1 cellular context compared by ENCODE assay signal in the genomic region with DNA sequence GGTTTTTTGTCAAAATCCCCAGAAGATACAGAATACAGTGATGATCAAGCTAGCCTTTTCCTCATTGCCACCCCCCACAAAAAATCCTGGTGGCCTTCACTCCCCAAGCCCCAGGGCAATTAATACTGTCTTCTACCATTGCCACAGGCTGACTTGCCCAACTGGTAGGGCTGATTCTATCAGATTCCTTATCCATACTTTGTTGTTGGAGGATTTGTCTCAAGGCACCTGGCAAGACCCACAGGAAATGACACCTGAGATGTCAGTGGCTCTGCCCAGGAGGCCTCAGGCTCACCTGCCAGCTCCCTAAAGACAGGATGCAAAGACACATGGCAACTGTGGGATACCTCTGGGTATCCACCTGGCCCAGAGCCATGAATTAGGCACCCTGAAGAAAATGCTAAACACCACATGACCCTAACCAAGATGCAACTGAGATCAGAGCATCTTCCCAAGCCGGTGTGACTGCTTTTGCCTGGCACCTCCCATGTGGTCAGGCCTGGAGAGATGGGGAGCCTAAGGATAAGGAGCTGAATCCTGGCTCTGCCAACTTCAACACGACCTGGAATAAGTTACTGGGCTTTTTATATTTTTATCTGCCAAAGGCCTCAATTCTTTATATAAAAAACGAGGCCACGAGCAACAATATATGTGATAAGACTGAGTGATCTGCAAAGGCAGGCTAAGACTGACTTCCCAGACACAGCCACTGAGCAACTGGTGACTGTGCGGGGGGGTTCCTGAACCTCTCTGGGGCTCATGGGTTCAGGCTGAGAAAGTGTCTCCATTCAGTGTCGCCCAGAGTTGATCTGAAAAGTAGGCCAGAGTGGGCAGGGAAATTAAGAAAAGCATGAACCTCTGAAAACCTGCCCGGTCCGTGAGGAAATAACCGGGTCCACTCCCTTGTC.
TF ChIP-seq lines count a peak whose summit lies in the region.

No MANE protein-coding gene starts in this region.

TF ChIP-seq in liver, 16 proteins besides CTCF, POLR2A, EP300 and RAD21:
- TF ChIP-seq NR2F2 (IDR thresholded peaks at IDR 0.05): no peak
- TF ChIP-seq JUND (IDR thresholded peaks at IDR 0.05): no peak
- TF ChIP-seq YY1 (IDR thresholded peaks at IDR 0.05): no peak
- TF ChIP-seq EGR1 (IDR thresholded peaks at IDR 0.05; ENCODE audit: low read depth in 2 of 2): no peak
- no peak for TF ChIP-seq HNF4G (IDR thresholded peaks at IDR 0.05)
- no peak for TF ChIP-seq HNF4A (conservative IDR thresholded peaks at IDR 0.05)
- TF ChIP-seq ATF3 (IDR thresholded peaks at IDR 0.05): no peak
- no peak for TF ChIP-seq SP1 (IDR thresholded peaks at IDR 0.05)
- TF ChIP-seq TAF1 (conservative IDR thresholded peaks at IDR 0.05): no peak
- no peak for TF ChIP-seq FOXA2 (IDR thresholded peaks at IDR 0.05)
- no peak for TF ChIP-seq RXRA (IDR thresholded peaks at IDR 0.05)
- TF ChIP-seq REST (IDR thresholded peaks at IDR 0.05): no peak
- no peak for TF ChIP-seq FOXA1 (IDR thresholded peaks at IDR 0.05)
- TF ChIP-seq GABPA (IDR thresholded peaks at IDR 0.05 in 1 of 2, conservative IDR thresholded peaks at IDR 0.05 in 1 of 2): no peak
- no peak for TF ChIP-seq ZBTB33 (IDR thresholded peaks at IDR 0.05)
- TF ChIP-seq, protein P1, sequence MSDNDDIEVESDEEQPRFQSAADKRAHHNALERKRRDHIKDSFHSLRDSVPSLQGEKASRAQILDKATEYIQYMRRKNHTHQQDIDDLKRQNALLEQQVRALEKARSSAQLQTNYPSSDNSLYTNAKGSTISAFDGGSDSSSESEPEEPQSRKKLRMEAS (IDR thresholded peaks at IDR 0.05): no peak
